1 cellular context compared by ENCODE assay signal in the genomic region with DNA sequence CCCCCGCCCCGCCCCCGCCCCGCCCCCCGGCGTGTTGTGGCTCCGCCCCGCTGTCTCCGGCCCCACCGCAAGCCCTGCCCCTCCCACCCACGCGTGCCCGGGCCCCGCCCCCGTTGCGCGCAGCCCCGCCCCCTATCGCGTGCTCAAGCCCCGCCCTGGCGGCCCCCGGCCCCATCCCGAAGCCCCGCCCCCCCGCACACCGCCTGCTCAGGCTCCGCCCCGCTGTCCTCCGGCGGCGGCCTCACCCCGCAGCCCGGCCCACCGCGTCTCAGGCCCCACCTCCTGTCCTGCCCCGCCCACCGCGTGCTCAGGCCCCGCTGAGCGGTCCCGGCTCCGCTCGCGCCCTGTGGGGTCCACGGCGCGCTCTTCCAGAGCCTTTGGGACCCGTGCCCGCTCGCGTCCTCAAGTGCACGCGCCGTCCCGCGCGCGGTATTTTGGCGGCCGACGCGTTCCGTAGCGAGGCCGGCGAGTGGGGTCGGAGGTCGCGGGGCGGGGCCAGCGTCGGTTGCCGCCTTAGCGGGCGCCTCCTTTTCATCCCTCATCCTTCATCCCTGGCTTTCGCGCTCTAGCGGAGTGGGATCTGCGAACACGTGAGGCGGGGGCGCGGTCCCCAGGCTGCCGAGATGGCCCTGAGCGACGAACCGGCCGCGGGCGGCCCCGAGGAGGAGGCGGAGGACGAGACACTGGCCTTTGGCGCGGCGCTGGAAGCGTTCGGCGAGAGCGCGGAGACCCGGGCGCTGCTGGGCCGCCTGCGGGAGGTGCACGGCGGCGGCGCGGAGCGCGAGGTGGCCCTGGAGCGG.
A peak's percentile ranks its signal among the peaks of the same experiment; 100 is the strongest.
TF ChIP-seq lines count a peak whose summit lies in the region.

A gene (plus strand): TSS at position 495 of the 800 bp plus-strand sequence. CDS start 129 bp downstream, at position 624.

TF ChIP-seq in HepG2, 621 proteins besides CTCF, POLR2A, EP300 and RAD21 (continued from another document):
- TF ChIP-seq, protein P1, sequence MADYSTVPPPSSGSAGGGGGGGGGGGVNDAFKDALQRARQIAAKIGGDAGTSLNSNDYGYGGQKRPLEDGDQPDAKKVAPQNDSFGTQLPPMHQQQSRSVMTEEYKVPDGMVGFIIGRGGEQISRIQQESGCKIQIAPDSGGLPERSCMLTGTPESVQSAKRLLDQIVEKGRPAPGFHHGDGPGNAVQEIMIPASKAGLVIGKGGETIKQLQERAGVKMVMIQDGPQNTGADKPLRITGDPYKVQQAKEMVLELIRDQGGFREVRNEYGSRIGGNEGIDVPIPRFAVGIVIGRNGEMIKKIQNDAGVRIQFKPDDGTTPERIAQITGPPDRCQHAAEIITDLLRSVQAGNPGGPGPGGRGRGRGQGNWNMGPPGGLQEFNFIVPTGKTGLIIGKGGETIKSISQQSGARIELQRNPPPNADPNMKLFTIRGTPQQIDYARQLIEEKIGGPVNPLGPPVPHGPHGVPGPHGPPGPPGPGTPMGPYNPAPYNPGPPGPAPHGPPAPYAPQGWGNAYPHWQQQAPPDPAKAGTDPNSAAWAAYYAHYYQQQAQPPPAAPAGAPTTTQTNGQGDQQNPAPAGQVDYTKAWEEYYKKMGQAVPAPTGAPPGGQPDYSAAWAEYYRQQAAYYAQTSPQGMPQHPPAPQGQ (CRISPR knock-in tag; IDR thresholded peaks at IDR 0.05; ENCODE audit: borderline replicate concordance) = peak; percentile 70; the same call in 1 of the 2 replicates
